8 cellular contexts compared by ENCODE assay signal in the genomic region with DNA sequence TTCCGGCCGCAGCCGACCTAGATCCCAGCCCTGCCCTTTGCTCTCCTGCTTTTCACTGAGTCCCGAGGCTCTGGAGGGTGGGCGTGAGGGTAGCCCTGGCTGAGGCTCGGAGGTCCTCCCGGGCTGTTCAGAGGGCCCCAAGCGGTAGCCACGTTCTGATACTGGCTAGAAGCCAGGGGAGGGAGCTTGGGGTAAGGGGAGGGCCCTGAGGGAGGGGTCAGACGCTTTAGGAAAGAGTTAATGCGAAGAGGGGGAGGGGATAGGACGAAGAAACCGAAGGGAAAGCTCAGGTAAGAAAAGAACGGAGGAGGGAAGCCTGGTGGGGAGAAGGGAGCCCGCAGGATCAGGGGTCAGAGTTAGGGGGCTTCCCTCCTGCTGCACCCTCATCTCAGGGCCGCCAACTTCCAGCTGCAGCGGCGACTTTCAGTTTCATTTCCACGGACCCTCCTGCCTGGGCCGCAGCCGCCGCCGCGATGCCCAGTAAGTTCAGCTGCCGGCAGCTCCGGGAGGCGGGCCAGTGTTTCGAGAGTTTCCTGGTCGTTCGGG. TPM values are rescaled to one million over a fixed set of nuclear protein-coding genes. Genes with fewer than 3 reads are reported as not detected.
DNase-seq lines count a peak whose midpoint lies in the region; ATAC-seq, FAIRE-seq and TF ChIP-seq lines count a peak whose summit lies in the region.

A gene with protein sequence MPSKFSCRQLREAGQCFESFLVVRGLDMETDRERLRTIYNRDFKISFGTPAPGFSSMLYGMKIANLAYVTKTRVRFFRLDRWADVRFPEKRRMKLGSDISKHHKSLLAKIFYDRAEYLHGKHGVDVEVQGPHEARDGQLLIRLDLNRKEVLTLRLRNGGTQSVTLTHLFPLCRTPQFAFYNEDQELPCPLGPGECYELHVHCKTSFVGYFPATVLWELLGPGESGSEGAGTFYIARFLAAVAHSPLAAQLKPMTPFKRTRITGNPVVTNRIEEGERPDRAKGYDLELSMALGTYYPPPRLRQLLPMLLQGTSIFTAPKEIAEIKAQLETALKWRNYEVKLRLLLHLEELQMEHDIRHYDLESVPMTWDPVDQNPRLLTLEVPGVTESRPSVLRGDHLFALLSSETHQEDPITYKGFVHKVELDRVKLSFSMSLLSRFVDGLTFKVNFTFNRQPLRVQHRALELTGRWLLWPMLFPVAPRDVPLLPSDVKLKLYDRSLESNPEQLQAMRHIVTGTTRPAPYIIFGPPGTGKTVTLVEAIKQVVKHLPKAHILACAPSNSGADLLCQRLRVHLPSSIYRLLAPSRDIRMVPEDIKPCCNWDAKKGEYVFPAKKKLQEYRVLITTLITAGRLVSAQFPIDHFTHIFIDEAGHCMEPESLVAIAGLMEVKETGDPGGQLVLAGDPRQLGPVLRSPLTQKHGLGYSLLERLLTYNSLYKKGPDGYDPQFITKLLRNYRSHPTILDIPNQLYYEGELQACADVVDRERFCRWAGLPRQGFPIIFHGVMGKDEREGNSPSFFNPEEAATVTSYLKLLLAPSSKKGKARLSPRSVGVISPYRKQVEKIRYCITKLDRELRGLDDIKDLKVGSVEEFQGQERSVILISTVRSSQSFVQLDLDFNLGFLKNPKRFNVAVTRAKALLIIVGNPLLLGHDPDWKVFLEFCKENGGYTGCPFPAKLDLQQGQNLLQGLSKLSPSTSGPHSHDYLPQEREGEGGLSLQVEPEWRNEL (plus strand): TSS at position 220 of the 546 bp plus-strand sequence. CDS start 254 bp downstream, at position 474.

- 0 out of 2 replicates have a peak, but pooled peaks have one; percentile 23 for TF ChIP-seq POLR2A in A549 (IDR thresholded peaks at IDR 0.05; ENCODE audit: low read length)
- no peak for TF ChIP-seq POLR2A in lower leg skin (IDR thresholded peaks at IDR 0.05)

- CTCF ChIA-PET in A549 (lab: Yijun Ruan, JAX) = interaction anchor here (0.8 to 3.8 kb wide), 18 partner anchors 10 to 284 kb away, joined by 3 to 13 read pairs (median 5); partner anchors contain the start of gene PPM1J

- H3K4me3 ChIP-seq in A549 (peak within 1 kb of the TSS; percentile 92), dorsolateral prefrontal cortex (peak within 1 kb of the TSS; percentile 56 to 97 (median 83)), lower leg skin (ENCODE audit: low read depth, poor library complexity, severe bottlenecking) (peak within 1 kb of the TSS; percentile 79)

- POLR2A ChIA-PET in A549 (lab: Yijun Ruan, JAX) = interaction anchor here (0.5 to 1.8 kb wide), 9 partner anchors 26 to 284 kb away, joined by 3 to 9 read pairs (median 5); partner anchors contain the start of genes RHOC and ST7L

- ATAC-seq in A549 = peak; percentile 74 to 85
- ATAC-seq in GM18909 (IDR thresholded peaks at IDR 0.05; ENCODE audit: poor library complexity, unreplicated experiment) = peak; percentile 71
- ATAC-seq in HG03159 (IDR thresholded peaks at IDR 0.05; ENCODE audit: unreplicated experiment) = peak; percentile 62

- TF ChIP-seq RAD21 in A549 (conservative IDR thresholded peaks at IDR 0.05 in 1 of 2, IDR thresholded peaks at IDR 0.05 in 1 of 2) = no peak

- intact Hi-C loops in dorsolateral prefrontal cortex (cut with DNase I) = loop anchor here (2.0 kb wide), 2 partner anchors 30 to 56 kb away; partner anchors contain the start of genes CAPZA1 (in 2 of the 2) and ST7L (in 2 of the 2)
- intact Hi-C loops in lower leg skin (cut with DNase I; ENCODE audit: low total_unique reads) = no loop called here

- H3K27me3 ChIP-seq in dorsolateral prefrontal cortex = no peaks in the 10 kb centered on the region

- no peak for TF ChIP-seq EP300 in A549 (IDR thresholded peaks at IDR 0.05)

- DNase-seq in A549 (ENCODE audit: low read depth in 1 of 2, low spot score in 1 of 2) = peak; percentile 35 to 69
- peak; percentile 88 for DNase-seq in NCI-H510A treated with DMSO at 0.1 percent for 48 hours (lab: John Stamatoyannopoulos, UW)
- DNase-seq in activated CD4-positive, alpha-beta T cell treated with anti-CD3 and anti-CD28 coated beads, Interleukin-2, amount 50 U/mL, for 24 hours (ENCODE audit: low read depth in 1 of 2, low spot score in 1 of 2) = peak; percentile 22 to 45
- DNase-seq in dorsolateral prefrontal cortex = peak in 7 of 10 donors; percentile 38 to 75 (median 52)
- peak; percentile 59 to 94 for DNase-seq in lower leg skin (ENCODE audit: low spot score in 2 of 2)
- DNase-seq in stimulated activated CD4-positive, alpha-beta T cell treated with anti-CD3 and anti-CD28 coated beads, TNF-alpha, amount 100 ng/mL, for 1 hour (ENCODE audit: low read depth in 3 of 3, low spot score in 1 of 3) = peak in 2 of 3 donors; percentile 16 to 20

- WGBS in A549 (ENCODE audit: missing lambda C conversion rate) = 0% methylated on average over 14 of the region's 30 CpGs
- WGBS in lower leg skin, 2 donors = 0% methylated on average over 30 of the region's 30 CpGs

- TF ChIP-seq CTCF in A549 (IDR thresholded peaks at IDR 0.05) (no peak), dorsolateral prefrontal cortex (IDR thresholded peaks at IDR 0.05 in 54 of 56, conservative IDR thresholded peaks at IDR 0.05 in 2 of 56; ENCODE audit: low read depth in 1 of 56, partially characterized antibody in 56 of 56) (peak in 1 of 56 donors; percentile 7), lower leg skin (IDR thresholded peaks at IDR 0.05) (no peak)

- H3K9me3 ChIP-seq in A549 = no peaks in the 10 kb centered on the region

- H3K4me2 ChIP-seq in A549 = peak within 1 kb of the TSS; percentile 69

- FAIRE-seq in A549 (lab: Jason Lieb, UNC) = no peak

- H3K27ac ChIP-seq in A549 (peak within 1 kb of the TSS; percentile 94 to 97), dorsolateral prefrontal cortex (peak within 1 kb of the TSS in 58 of 59 donors; percentile 34 to 95 (median 87))

- peaks cover 11% of the 10 kb centered on the region; the same call in 2 of the 3 replicates for H3K4me1 ChIP-seq in A549

TF ChIP-seq in A549, 52 proteins besides CTCF, POLR2A, EP300 and RAD21:
- TF ChIP-seq PHF8 (IDR thresholded peaks at IDR 0.05; ENCODE audit: borderline replicate concordance, low read depth) (0 out of 2 replicates have a peak, but pooled peaks have one; percentile 34), TFCP2L1 (CRISPR knock-in tag; IDR thresholded peaks at IDR 0.05) (no peak), NPAS2 (CRISPR knock-in tag; IDR thresholded peaks at IDR 0.05; ENCODE audit: borderline replicate concordance) (no peak), ZFP36 (IDR thresholded peaks at IDR 0.05; ENCODE audit: borderline replicate concordance, partially characterized antibody) (no peak), MAX (IDR thresholded peaks at IDR 0.05) (peak; percentile 29), HOXB5 (CRISPR knock-in tag; IDR thresholded peaks at IDR 0.05) (no peak), RNF2 (IDR thresholded peaks at IDR 0.05; ENCODE audit: borderline replicate concordance, low read depth) (no peak), JUN (IDR thresholded peaks at IDR 0.05) (peak in 1 of 2 experiments; percentile 44; a peak in 1 of 5 replicates), HEYL (CRISPR knock-in tag; IDR thresholded peaks at IDR 0.05) (no peak), SREBF2 (IDR thresholded peaks at IDR 0.05) (no peak), CHD2 (IDR thresholded peaks at IDR 0.05; ENCODE audit: low read length, partially characterized antibody) (no peak), TP53 (CRISPR knock-in tag; IDR thresholded peaks at IDR 0.05) (no peak), NR3C1 (IDR thresholded peaks at IDR 0.05) (no peak), RARB (CRISPR knock-in tag; IDR thresholded peaks at IDR 0.05) (no peak), ZC3H11A (IDR thresholded peaks at IDR 0.05) (no peak), ZNF302 (CRISPR knock-in tag; IDR thresholded peaks at IDR 0.05) (no peak)
- TF ChIP-seq, protein P1, sequence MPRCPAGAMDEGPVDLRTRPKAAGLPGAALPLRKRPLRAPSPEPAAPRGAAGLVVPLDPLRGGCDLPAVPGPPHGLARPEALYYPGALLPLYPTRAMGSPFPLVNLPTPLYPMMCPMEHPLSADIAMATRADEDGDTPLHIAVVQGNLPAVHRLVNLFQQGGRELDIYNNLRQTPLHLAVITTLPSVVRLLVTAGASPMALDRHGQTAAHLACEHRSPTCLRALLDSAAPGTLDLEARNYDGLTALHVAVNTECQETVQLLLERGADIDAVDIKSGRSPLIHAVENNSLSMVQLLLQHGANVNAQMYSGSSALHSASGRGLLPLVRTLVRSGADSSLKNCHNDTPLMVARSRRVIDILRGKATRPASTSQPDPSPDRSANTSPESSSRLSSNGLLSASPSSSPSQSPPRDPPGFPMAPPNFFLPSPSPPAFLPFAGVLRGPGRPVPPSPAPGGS (IDR thresholded peaks at IDR 0.05) = no peak
- TF ChIP-seq, protein P2, sequence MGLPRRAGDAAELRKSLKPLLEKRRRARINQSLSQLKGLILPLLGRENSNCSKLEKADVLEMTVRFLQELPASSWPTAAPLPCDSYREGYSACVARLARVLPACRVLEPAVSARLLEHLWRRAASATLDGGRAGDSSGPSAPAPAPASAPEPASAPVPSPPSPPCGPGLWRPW (IDR thresholded peaks at IDR 0.05) = no peak
- TF ChIP-seq, protein P3, sequence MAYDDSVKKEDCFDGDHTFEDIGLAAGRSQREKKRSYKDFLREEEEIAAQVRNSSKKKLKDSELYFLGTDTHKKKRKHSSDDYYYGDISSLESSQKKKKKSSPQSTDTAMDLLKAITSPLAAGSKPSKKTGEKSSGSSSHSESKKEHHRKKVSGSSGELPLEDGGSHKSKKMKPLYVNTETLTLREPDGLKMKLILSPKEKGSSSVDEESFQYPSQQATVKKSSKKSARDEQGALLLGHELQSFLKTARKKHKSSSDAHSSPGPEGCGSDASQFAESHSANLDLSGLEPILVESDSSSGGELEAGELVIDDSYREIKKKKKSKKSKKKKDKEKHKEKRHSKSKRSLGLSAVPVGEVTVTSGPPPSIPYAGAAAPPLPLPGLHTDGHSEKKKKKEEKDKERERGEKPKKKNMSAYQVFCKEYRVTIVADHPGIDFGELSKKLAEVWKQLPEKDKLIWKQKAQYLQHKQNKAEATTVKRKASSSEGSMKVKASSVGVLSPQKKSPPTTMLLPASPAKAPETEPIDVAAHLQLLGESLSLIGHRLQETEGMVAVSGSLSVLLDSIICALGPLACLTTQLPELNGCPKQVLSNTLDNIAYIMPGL (CRISPR knock-in tag; IDR thresholded peaks at IDR 0.05; ENCODE audit: borderline replicate concordance) = no peak

RNA-seq across cellular contexts. Expression of the gene that starts here (rescaled TPM):
- polyA plus RNA-seq in A549 (2011; rRNA removed) (27.3 and 28.3 TPM in 2 replicates), A549 (2017; fragmentation: RNase III; extraction: RNeasy Plus Mini Kit Qiagen cat#74134 plus additional on column Dnase treatment) (34.5 to 37.4 TPM (median 37.3 TPM) in 3 replicates)
- 40.0 and 41.3 TPM in 2 replicates for polyA plus RNA-seq in A549 (2012; cell fraction: cytosol; rRNA removed)
- polyA plus RNA-seq in A549 (2012; cell fraction: nucleus; rRNA removed) = 198 and 206 TPM in 2 replicates
- 52.7 and 57.7 TPM in 2 replicates for polyA minus RNA-seq in A549 (2011; rRNA and poly(A)+ RNA removed)
- total RNA-seq in dorsolateral prefrontal cortex (10 to 100 TPM; 12.5 to 54.5 (median 25.7) TPM), lower leg skin (100 to 1,000 TPM in 1 of 4 donors, 10 to 100 TPM in 3; 46.2 to 105 (median 56.8) TPM)

Comparison
In these comparisons a context has a peak if more than half of its experiments do, and no peak if none do; other contexts are left out.
1. Peak in every context shown above with its lines: DNase-seq, ATAC-seq, H3K4me3 ChIP-seq and H3K27ac ChIP-seq.
2. DNase-seq: peak in every context shown above with its lines; median percentile 88 in NCI-H510A treated with DMSO at 0.1 percent for 48 hours; 76 in lower leg skin; 52 in A549; 52 in dorsolateral prefrontal cortex; 34 in activated CD4-positive, alpha-beta T cell treated with anti-CD3 and anti-CD28 coated beads, Interleukin-2, amount 50 U/mL, for 24 hours; 18 in stimulated activated CD4-positive, alpha-beta T cell treated with anti-CD3 and anti-CD28 coated beads, TNF-alpha, amount 100 ng/mL, for 1 hour.